ENCODE assay signal across 9 cellular contexts in the genomic region with DNA sequence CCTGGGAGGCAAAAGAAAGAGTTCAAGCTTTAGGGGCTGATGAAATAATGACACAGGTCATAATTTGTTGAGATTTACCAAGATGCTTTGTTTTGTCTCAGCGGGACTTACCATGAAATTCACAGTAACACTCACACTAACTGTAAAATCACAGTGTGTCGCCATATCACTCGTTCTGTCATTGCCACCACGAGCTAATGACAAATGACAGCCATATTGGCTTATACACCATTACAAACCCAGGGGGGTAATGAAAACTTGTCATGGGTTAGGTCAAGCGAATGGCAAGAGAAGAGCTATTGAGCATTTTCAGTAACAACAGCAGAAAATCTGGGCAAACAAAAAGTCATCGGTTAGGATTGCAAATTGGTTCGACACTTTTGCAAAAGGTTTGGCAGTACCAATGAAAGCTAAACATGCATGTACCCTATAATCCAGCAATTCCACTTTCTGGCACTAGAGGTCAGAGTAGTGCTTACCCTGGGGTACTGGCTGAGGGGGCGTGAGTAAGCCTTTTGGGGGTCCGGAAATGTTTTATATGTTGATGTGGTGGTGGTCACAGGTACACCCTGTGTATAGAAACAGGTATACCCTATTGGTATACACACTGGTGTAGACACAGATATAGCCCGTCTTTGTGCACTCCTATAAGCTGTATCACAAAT.
DNase-seq lines count a peak whose midpoint lies in the region; ATAC-seq and TF ChIP-seq lines count a peak whose summit lies in the region.
"Had no signal": no experiment of that assay in that cellular context is flagged by ENCODE, and none has a peak within 500 bp of the region (broad histone marks: within the 10 kb centered on the region; RNA-seq: fewer than 3 reads in every experiment).

No MANE protein-coding gene starts in this region.

- DNase-seq in right atrium auricular region (ENCODE audit: low spot score) (no peak), left ventricle myocardium superior (no peak), NCI-H748 (lab: John Stamatoyannopoulos, UW; ENCODE audit: unreplicated experiment) (peak; percentile 59), erythroblast (lab: John Stamatoyannopoulos, UW) (peak; percentile 1 to 43), upper lobe of left lung (no peak), C1 segment of cervical spinal cord (lab: John Stamatoyannopoulos, UW) (no peak), UCSD-AML1 (lab: John Stamatoyannopoulos, UW; ENCODE audit: unreplicated experiment) (no peak)
- DNase-seq: activated CD4-positive, CD25-positive, alpha-beta regulatory T cell had no signal

- H3K9me3 ChIP-seq in right atrium auricular region (no peaks in the 10 kb centered on the region), upper lobe of left lung (no peaks in the 10 kb centered on the region)

- no peaks in the 10 kb centered on the region for H3K27me3 ChIP-seq in right atrium auricular region
- H3K27me3 ChIP-seq in upper lobe of left lung: no peaks in the 10 kb centered on the region

- TF ChIP-seq POLR2A in erythroblast (IDR thresholded peaks at IDR 0.05; ENCODE audit: low read length) (no peak), upper lobe of left lung (IDR thresholded peaks at IDR 0.05) (no peak)

- WGBS in upper lobe of left lung, 2 donors: 57 to 67% methylated on average over 9 to 10 of the region's 10 CpGs

- no peaks in the 10 kb centered on the region for H3K36me3 ChIP-seq in right atrium auricular region
- no peaks in the 10 kb centered on the region for H3K36me3 ChIP-seq in upper lobe of left lung

- no peaks in the 10 kb centered on the region for H3K4me1 ChIP-seq in right atrium auricular region
- no peaks in the 10 kb centered on the region for H3K4me1 ChIP-seq in upper lobe of left lung

- ATAC-seq in left ventricle myocardium superior (no peak), upper lobe of left lung (ENCODE audit: low FRiP score in 2 of 2) (no peak), GM21367 (IDR thresholded peaks at IDR 0.05; ENCODE audit: unreplicated experiment) (no peak)

- TF ChIP-seq EP300 in upper lobe of left lung (IDR thresholded peaks at IDR 0.05): no peak

- intact Hi-C loops in left ventricle myocardium superior (cut with micrococcal nuclease): no loop called here

- TF ChIP-seq CTCF in right atrium auricular region (IDR thresholded peaks at IDR 0.05) (peak; percentile 20 to 44), upper lobe of left lung (IDR thresholded peaks at IDR 0.05) (peak in 4 of 6 experiments; percentile 16 to 39 (median 26))

- H3K4me3 ChIP-seq in right atrium auricular region: no peak overlapping the region
- H3K4me3 ChIP-seq in upper lobe of left lung: no peak overlapping the region

- no peak overlapping the region for H3K27ac ChIP-seq in right atrium auricular region
- no peak overlapping the region for H3K27ac ChIP-seq in upper lobe of left lung

Comparison
In these comparisons a context has a peak if more than half of its experiments do, and no peak if none do; other contexts are left out.
1. DNase-seq: peak in NCI-H748 (single experiment) and erythroblast (2 of 2); none in right atrium auricular region (single experiment), left ventricle myocardium superior (single experiment), upper lobe of left lung (0 of 2), C1 segment of cervical spinal cord (0 of 14) and UCSD-AML1 (single experiment).